ENCODE assay signal across 20 cellular contexts in the genomic region with DNA sequence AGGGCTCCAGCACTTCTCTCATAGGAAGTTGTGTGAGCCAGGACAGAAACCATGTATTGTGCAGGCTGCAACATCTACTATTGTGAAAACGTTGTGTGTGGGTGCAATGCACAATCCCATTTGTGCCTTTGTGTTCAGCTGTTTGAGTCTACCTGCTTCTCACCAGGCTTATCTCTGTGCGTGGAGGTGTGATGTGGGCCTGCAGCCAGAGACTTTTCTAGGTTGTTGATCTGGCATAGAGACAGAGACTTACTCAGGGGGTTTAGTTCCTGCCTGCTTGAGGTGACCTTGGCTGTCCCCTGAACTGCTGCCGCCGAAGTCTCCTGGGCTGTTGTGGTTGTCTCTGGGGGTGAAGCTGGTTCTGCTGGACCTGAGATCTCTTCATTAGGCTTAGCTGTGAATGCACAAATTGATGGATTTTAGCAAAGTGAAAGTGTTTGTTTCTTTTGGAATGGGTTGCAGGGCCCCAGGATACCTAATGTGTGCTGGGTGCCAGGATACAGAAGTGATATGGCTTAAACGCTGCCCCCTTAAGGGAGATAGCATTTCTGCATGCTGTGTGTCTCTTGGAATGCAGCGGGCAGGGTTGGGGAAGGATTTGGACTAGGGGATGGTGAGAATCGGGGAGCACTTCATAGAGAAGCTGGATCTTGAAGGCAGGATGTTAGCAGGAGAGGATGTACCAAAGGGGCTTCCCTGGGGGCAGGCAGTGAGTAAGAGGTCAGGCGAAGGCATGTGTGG. TPM values are rescaled to one million over a fixed set of nuclear protein-coding genes. Genes with fewer than 3 reads are reported as not detected.
A peak's percentile ranks its signal among the peaks of the same experiment; 100 is the strongest.
DNase-seq lines count a peak whose midpoint lies in the region; ATAC-seq and TF ChIP-seq lines count a peak whose summit lies in the region.
"Had no signal": no experiment of that assay in that cellular context is flagged by ENCODE, and none has a peak within 500 bp of the region (broad histone marks: within the 10 kb centered on the region; RNA-seq: fewer than 3 reads in every experiment).

No MANE protein-coding gene starts in this region.

- DNase-seq in GM12864 (ENCODE audit: low read depth) (no peak), LNCaP clone FGC (ENCODE audit: low read depth) (no peak), caudate nucleus (lab: John Stamatoyannopoulos, UW) (peak in 17 of 61 donors; percentile 9 to 76 (median 42)), osteocyte (ENCODE audit: extremely low spot score, unreplicated experiment) (peak; percentile 48), activated gamma-delta T cell treated with Interleukin-2 at 50 U/mL for 16 hours (no peak), erythroblast (lab: John Stamatoyannopoulos, UW) (no peak)
- DNase-seq: activated CD4-positive, alpha-beta T cell treated with anti-CD3 and anti-CD28 coated beads, Interleukin-2, amount 50 U/mL, for 1 hour; activated T-cell treated with anti-CD3 and anti-CD28 coated beads, Interleukin-2, amount 50 U/mL, for 72 hours; amygdala; C1 segment of cervical spinal cord; GM23248; kidney; NCI-H1417; NK-92 treated with Interleukin-12 subunit alpha and Interleukin-12 subunit beta, amount 100 ng/mL, for 24 hours; Right ventricle myocardium superior; stimulated activated CD4-positive, alpha-beta T cell treated with anti-CD3 and anti-CD28 coated beads, Interleukin-4, amount 100 ng/mL, for 24 hours; thyroid gland had no signal

- H3K27me3 Mint-ChIP-seq in osteocyte (ENCODE audit: unreplicated experiment), result no peaks in the 10 kb centered on the region

- no peak overlapping the region for H3K4me3 Mint-ChIP-seq in osteocyte (ENCODE audit: unreplicated experiment)
- H3K4me3 Mint-ChIP-seq: activated T-cell treated with anti-CD3 and anti-CD28 coated beads, Interleukin-2, amount 50 U/mL, for 72 hours had no signal

- peak overlapping the region; percentile 39 for H3K27ac ChIP-seq in caudate nucleus (ENCODE audit: low read depth, low read length)
- H3K27ac ChIP-seq: GM23248, thyroid gland had no signal

- ATAC-seq in HG03280 (IDR thresholded peaks at IDR 0.05; ENCODE audit: unreplicated experiment), result no peak
- ATAC-seq: activated T-cell treated with anti-CD3 and anti-CD28 coated beads, Interleukin-2, amount 50 U/mL, for 72 hours had no signal

- H3K9me3 Mint-ChIP-seq in osteocyte (ENCODE audit: unreplicated experiment), result peaks cover 4% of the 10 kb centered on the region

- peak; percentile 11 for TF ChIP-seq CTCF in GM12864 (IDR thresholded peaks at IDR 0.05; ENCODE audit: low read depth, low read length, missing control alignments)
- 0 out of 2 replicates have a peak, but pooled peaks have one; percentile 12 for TF ChIP-seq CTCF in LNCaP clone FGC (IDR thresholded peaks at IDR 0.05; ENCODE audit: control insufficient read depth, extremely low read depth, insufficient read depth)
- no peak for TF ChIP-seq CTCF in osteocyte (IDR thresholded peaks at IDR 0.05)

- H3K27ac Mint-ChIP-seq in osteocyte (ENCODE audit: unreplicated experiment), result no peak overlapping the region
- H3K27ac Mint-ChIP-seq: activated T-cell treated with anti-CD3 and anti-CD28 coated beads, Interleukin-2, amount 50 U/mL, for 72 hours had no signal

- no peaks in the 10 kb centered on the region for H3K36me3 Mint-ChIP-seq in osteocyte (ENCODE audit: unreplicated experiment)

- H3K4me3 ChIP-seq in GM12864 (ENCODE audit: low read depth, low read length), result no peak overlapping the region
- no peak overlapping the region for H3K4me3 ChIP-seq in LNCaP clone FGC (ENCODE audit: low read depth, low read length)
- H3K4me3 ChIP-seq: GM23248, thyroid gland had no signal

- no peaks in the 10 kb centered on the region for H3K4me1 Mint-ChIP-seq in osteocyte (ENCODE audit: unreplicated experiment)

- no peak for TF ChIP-seq POLR2A in erythroblast (IDR thresholded peaks at IDR 0.05; ENCODE audit: low read length)

RNA-seq across cellular contexts. Expression of a gene that starts 2.5 kb away (rescaled TPM):
- not detected in 2 replicates for total RNA-seq in osteocyte
- total RNA-seq: activated T-cell treated with anti-CD3 and anti-CD28 coated beads, Interleukin-2, amount 50 U/mL, for 72 hours; GM23248; kidney; mononuclear cell; Right ventricle myocardium superior; T-helper 2 cell treated with Interferon-gamma antibody and Interleukin-4, amounts not matched to agents 100 ng/mL and 5 ng/mL, for 36 hours; thyroid gland had no signal

RNA-seq across cellular contexts. Expression of a gene that starts 16.0 kb away (rescaled TPM):
- not detected in 2 replicates for total RNA-seq in osteocyte
- total RNA-seq: activated T-cell treated with anti-CD3 and anti-CD28 coated beads, Interleukin-2, amount 50 U/mL, for 72 hours; GM23248; kidney; mononuclear cell; Right ventricle myocardium superior; T-helper 2 cell treated with Interferon-gamma antibody and Interleukin-4, amounts not matched to agents 100 ng/mL and 5 ng/mL, for 36 hours; thyroid gland had no signal

RNA-seq across cellular contexts. Expression of a gene that starts 43.7 kb away (rescaled TPM):
- not detected in 2 replicates for total RNA-seq in osteocyte
- total RNA-seq: activated T-cell treated with anti-CD3 and anti-CD28 coated beads, Interleukin-2, amount 50 U/mL, for 72 hours; GM23248; mononuclear cell; T-helper 2 cell treated with Interferon-gamma antibody and Interleukin-4, amounts not matched to agents 100 ng/mL and 5 ng/mL, for 36 hours had no signal
